Comparison of ENCODE assay signal across 9 cellular contexts in genomic region chr14:91142214-91142668, GRCh38. TPM values are rescaled to one million over a fixed set of nuclear protein-coding genes. Genes with fewer than 3 reads are reported as not detected.
DNase-seq lines count a peak whose midpoint lies in the region; ATAC-seq and TF ChIP-seq lines count a peak whose summit lies in the region.
"Had no signal": no experiment of that assay in that cellular context is flagged by ENCODE, and none has a peak within 500 bp of the region (broad histone marks: within the 10 kb centered on the region; RNA-seq: fewer than 3 reads in every experiment).

No MANE protein-coding gene starts in this region.

- H3K27me3 ChIP-seq in heart right ventricle, result no peaks in the 10 kb centered on the region
- H3K27me3 ChIP-seq in vagina, result no peaks in the 10 kb centered on the region

- intact Hi-C loops in heart right ventricle (cut with DNase I), result loop anchor here in 1 of 10 donors (5.0 kb wide), 1 partner anchor 1140 kb away; no protein-coding TSS in a partner anchor
- intact Hi-C loops in vagina (cut with DNase I), result no loop called here

- H3K4me1 ChIP-seq in heart right ventricle (peaks cover 7 to 79% (median 48%) of the 10 kb centered on the region in 9 donors), vagina (peaks cover 9% of the 10 kb centered on the region)

- H3K27ac ChIP-seq in heart right ventricle, result peak overlapping the region in 2 of 10 donors; percentile 33 to 68
- H3K27ac ChIP-seq in vagina, result no peak overlapping the region

- no peaks in the 10 kb centered on the region for H3K9me3 ChIP-seq in heart right ventricle
- no peaks in the 10 kb centered on the region for H3K9me3 ChIP-seq in vagina

- DNase-seq in KBM-7 (peak; percentile 85), erythroblast (lab: John Stamatoyannopoulos, UW) (no peak), heart right ventricle (no peak), vagina (ENCODE audit: extremely low spot score in 2 of 2) (no peak)
- peak in 2 of 3 experiments; percentile 3 to 9 for DNase-seq in effector memory CD8-positive, alpha-beta T cell
- no peak for DNase-seq in stimulated activated CD4-positive, alpha-beta T cell treated with anti-CD3 and anti-CD28 coated beads, Interleukin-12 subunit alpha, Interleukin-12 subunit beta, amount 100 ng/mL, for 4 hours
- DNase-seq: activated CD8-positive, alpha-beta memory T cell treated with anti-CD3 and anti-CD28 coated beads for 24 hours had no signal

- peaks cover 25 to 38% of the 10 kb centered on the region in 2 donors for H3K4me1 Mint-ChIP-seq in effector memory CD8-positive, alpha-beta T cell (ENCODE audit: low read depth in 2 of 2)

- WGBS in heart right ventricle, 2 donors, result 54 to 55% methylated on average over 1 of the region's 1 CpG

- in situ Hi-C loops in KBM-7 (cut with MboI; ENCODE audit: low pct_unique_long_range_greater_than_20kb, low sequenced_read_pairs), result no loop called here

- H3K27ac Mint-ChIP-seq in effector memory CD8-positive, alpha-beta T cell, result peak overlapping the region; percentile 79 to 81

- no peaks in the 10 kb centered on the region for H3K9me3 Mint-ChIP-seq in effector memory CD8-positive, alpha-beta T cell

- H3K4me3 Mint-ChIP-seq in effector memory CD8-positive, alpha-beta T cell, result peak overlapping the region; percentile 8 to 29

- no peak overlapping the region for H3K4me3 ChIP-seq in heart right ventricle
- H3K4me3 ChIP-seq in vagina, result no peak overlapping the region

- ATAC-seq in GM18517 (IDR thresholded peaks at IDR 0.05; ENCODE audit: unreplicated experiment) (peak; percentile 95), GM21723 (IDR thresholded peaks at IDR 0.05; ENCODE audit: unreplicated experiment) (peak; percentile 95), heart right ventricle (no peak)
- peak; percentile 84 for ATAC-seq in effector memory CD8-positive, alpha-beta T cell (replicated peaks)

- TF ChIP-seq CTCF in heart right ventricle (IDR thresholded peaks at IDR 0.05), result no peak
- no peak for TF ChIP-seq CTCF in vagina (IDR thresholded peaks at IDR 0.05)

- H3K27me3 Mint-ChIP-seq in effector memory CD8-positive, alpha-beta T cell, result no peaks in the 10 kb centered on the region

- peaks cover 0 to 61% (median 11%) of the 10 kb centered on the region in 9 donors for H3K36me3 ChIP-seq in heart right ventricle
- H3K36me3 ChIP-seq in vagina, result peaks cover 0 to 5% of the 10 kb centered on the region in 2 donors

- peaks cover 27% of the 10 kb centered on the region for H3K36me3 Mint-ChIP-seq in effector memory CD8-positive, alpha-beta T cell (ENCODE audit: insufficient read depth)

- no peak for TF ChIP-seq POLR2A in erythroblast (IDR thresholded peaks at IDR 0.05; ENCODE audit: low read length)
- no peak for TF ChIP-seq POLR2A in vagina (IDR thresholded peaks at IDR 0.05)

RNA-seq across cellular contexts. Expression of gene DGLUCY, which starts 28.4 kb away (rescaled TPM):
- 100 to 1,000 TPM; 124 to 270 (median 208) TPM for total RNA-seq in heart right ventricle
- polyA plus RNA-seq in heart right ventricle, result 100 to 1,000 TPM in 1 of 2 donors, 10 to 100 TPM in 1; 43.5 to 184 TPM
- total RNA-seq in vagina, result 57.0 TPM

Comparison
In these comparisons a context has a peak if more than half of its experiments do, and no peak if none do; other contexts are left out.
1. ATAC-seq: peak in GM18517 (single experiment), GM21723 (single experiment) and effector memory CD8-positive, alpha-beta T cell (single experiment); none in heart right ventricle (0 of 8).
2. DNase-seq: peak in KBM-7 (single experiment) and effector memory CD8-positive, alpha-beta T cell (2 of 3); none in erythroblast (0 of 2), heart right ventricle (0 of 2), vagina (0 of 2) and stimulated activated CD4-positive, alpha-beta T cell treated with anti-CD3 and anti-CD28 coated beads, Interleukin-12 subunit alpha, Interleukin-12 subunit beta, amount 100 ng/mL, for 4 hours (single experiment).